7 cellular contexts compared by ENCODE assay signal in the genomic region with DNA sequence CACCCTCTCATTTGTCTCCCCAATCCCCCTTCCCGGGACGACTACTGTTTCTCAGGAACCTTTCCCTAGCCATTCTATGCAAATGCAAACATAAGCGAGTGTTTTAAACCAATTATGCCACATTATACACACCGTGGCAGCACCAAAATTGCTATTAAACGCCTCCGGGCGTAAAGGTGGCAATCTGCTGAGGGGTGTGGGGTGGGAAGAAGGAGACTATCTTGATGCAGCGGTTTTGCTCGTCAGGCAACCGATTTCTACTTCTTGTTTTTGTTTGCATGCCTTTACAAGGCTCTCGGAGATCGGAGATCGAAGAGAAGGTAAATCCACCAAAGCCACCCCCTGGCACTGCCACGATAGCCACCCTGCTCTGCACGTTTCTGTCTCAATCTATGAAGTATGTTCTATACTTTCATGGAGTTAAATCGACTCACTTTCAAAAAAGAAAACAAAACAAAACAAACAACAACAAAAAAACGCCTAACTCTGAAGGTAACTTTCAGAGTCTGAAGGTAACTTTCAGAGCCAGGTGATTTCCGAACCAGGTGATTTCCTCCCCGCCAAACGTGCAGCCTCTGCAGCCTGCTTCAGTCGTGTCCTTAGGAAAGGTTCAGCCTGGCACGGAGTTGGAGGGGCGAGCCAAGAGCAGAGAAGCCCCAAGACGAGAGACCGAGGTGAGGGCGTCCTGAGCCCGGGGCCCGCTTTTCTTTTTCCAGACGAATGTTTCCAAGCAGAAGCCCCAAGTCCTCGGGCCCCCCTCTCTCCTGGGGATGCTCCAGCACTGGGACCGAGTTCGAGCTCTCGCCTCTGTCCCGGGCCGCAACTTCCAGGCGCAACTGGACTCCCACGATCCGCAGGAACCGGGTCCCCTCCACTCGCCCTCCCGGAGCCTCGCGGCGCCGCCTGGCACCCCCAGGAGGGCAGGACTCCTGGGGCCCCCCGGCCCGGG. TPM values are rescaled to one million over a fixed set of nuclear protein-coding genes. Genes with fewer than 3 reads are reported as not detected.
A peak's percentile ranks its signal among the peaks of the same experiment; 100 is the strongest.
DNase-seq lines count a peak whose midpoint lies in the region; ATAC-seq, FAIRE-seq and TF ChIP-seq lines count a peak whose summit lies in the region.

No MANE protein-coding gene starts in this region.

- no peak overlapping the region for H4K91ac ChIP-seq in mesenchymal stem cell (ENCODE audit: low read length)

- WGBS in mesenchymal stem cell = 5% methylated on average over 41 of the region's 47 CpGs
- WGBS in upper lobe of left lung, 2 donors = 9 to 12% methylated on average over 36 to 46 of the region's 47 CpGs

- no peaks in the 10 kb centered on the region for H3K79me1 ChIP-seq in mesenchymal stem cell (replicated peaks; ENCODE audit: low read length, poor library complexity, severe bottlenecking)

- no peak overlapping the region for H2AK5ac ChIP-seq in mesenchymal stem cell (ENCODE audit: low read length, severe bottlenecking)

- no peaks in the 10 kb centered on the region for H3K36me3 ChIP-seq in bronchial epithelial cell (ENCODE audit: control insufficient read depth, insufficient read depth, low read length)
- H3K36me3 ChIP-seq in mesenchymal stem cell (ENCODE audit: control insufficient read depth in 1 of 2, insufficient read depth in 2 of 2, low read depth in 1 of 2, low read length in 2 of 2) = no peaks in the 10 kb centered on the region
- H3K36me3 ChIP-seq in upper lobe of left lung = no peaks in the 10 kb centered on the region

- H3K9ac ChIP-seq in mesenchymal stem cell (ENCODE audit: low read length) = no peak overlapping the region

- POLR2A ChIA-PET in RWPE1 (lab: Yijun Ruan, JAX; ENCODE audit: low non-redundant PET) = no interaction called here

- peak overlapping the region; percentile 99 for H3K4me2 ChIP-seq in mesenchymal stem cell (ENCODE audit: low read length, poor library complexity, severe bottlenecking)

- DNase-seq in RWPE1 (ENCODE audit: low spot score) (peak; percentile 30), bronchial epithelial cell (ENCODE audit: low read depth) (peak; percentile 39), mesenchymal stem cell (peak; percentile 26), upper lobe of left lung (peak in 1 of 2 donors; percentile 44), HTR-8/SVneo (ENCODE audit: insufficient read length, low spot score) (no peak)

- TF ChIP-seq EP300 in upper lobe of left lung (IDR thresholded peaks at IDR 0.05) = no peak

- no peak overlapping the region for H3K14ac ChIP-seq in mesenchymal stem cell (ENCODE audit: low read length in 2 of 2)

- H3K18ac ChIP-seq in mesenchymal stem cell (ENCODE audit: low read depth in 1 of 2, low read length in 2 of 2) = peak overlapping the region; percentile 45 to 87

- peak overlapping the region; percentile 91 for H4K8ac ChIP-seq in mesenchymal stem cell (ENCODE audit: low read length)

- no peak overlapping the region for H2BK5ac ChIP-seq in mesenchymal stem cell (ENCODE audit: low read depth, low read length, poor library complexity, severe bottlenecking)

- H3K27ac ChIP-seq in RWPE1 (no peak overlapping the region), mesenchymal stem cell (ENCODE audit: low read length, poor library complexity, severe bottlenecking) (no peak overlapping the region), upper lobe of left lung (peak overlapping the region; percentile 76 to 91 (median 89))

- FAIRE-seq in bronchial epithelial cell (lab: Jason Lieb, UNC) (no peak), HTR-8/SVneo (lab: Jason Lieb, UNC) (no peak)

- no peak for TF ChIP-seq CTCF in RWPE1 (conservative IDR thresholded peaks at IDR 0.05; ENCODE audit: low read depth)
- no peak for TF ChIP-seq CTCF in bronchial epithelial cell (IDR thresholded peaks at IDR 0.05; ENCODE audit: insufficient read depth, low read length, severe bottlenecking)
- TF ChIP-seq CTCF in upper lobe of left lung (IDR thresholded peaks at IDR 0.05) = no peak

- H3K9me3 ChIP-seq in mesenchymal stem cell (ENCODE audit: control insufficient read depth, low read length) (no peaks in the 10 kb centered on the region), upper lobe of left lung (no peaks in the 10 kb centered on the region)

- CTCF ChIA-PET in RWPE1 (lab: Yijun Ruan, JAX) = interaction anchor here (0.6 kb wide), 3 partner anchors 13 to 290 kb away, joined by 3 read pairs; no protein-coding TSS in a partner anchor

- H2BK12ac ChIP-seq in mesenchymal stem cell (ENCODE audit: low read length in 2 of 2) = peak overlapping the region in 1 of 2 experiments; percentile 37

- TF ChIP-seq POLR2A in upper lobe of left lung (IDR thresholded peaks at IDR 0.05) = no peak

- H2BK120ac ChIP-seq in mesenchymal stem cell (ENCODE audit: low read depth, low read length) = no peak overlapping the region

- H3K27me3 ChIP-seq in bronchial epithelial cell (ENCODE audit: control insufficient read depth, insufficient read depth, low read length) (no peaks in the 10 kb centered on the region), mesenchymal stem cell (ENCODE audit: control insufficient read depth in 1 of 2, insufficient read depth in 1 of 2, low read length in 2 of 2) (peaks cover 25 to 68% of the 10 kb centered on the region in 2 experiments), upper lobe of left lung (peaks cover 0 to 6% (median 2%) of the 10 kb centered on the region in 4 donors)

- no peak overlapping the region for H3K23ac ChIP-seq in mesenchymal stem cell (ENCODE audit: low read length in 2 of 2)

- H3K4me3 ChIP-seq in bronchial epithelial cell (ENCODE audit: low read depth, low read length) (peak overlapping the region; percentile 79), mesenchymal stem cell (ENCODE audit: insufficient read depth in 1 of 2, low read depth in 1 of 2, low read length in 2 of 2) (peak overlapping the region; percentile 67 to 68), upper lobe of left lung (peak overlapping the region; percentile 38 to 67 (median 66))

- peak overlapping the region; percentile 62 to 74 for H3K4ac ChIP-seq in mesenchymal stem cell (ENCODE audit: low read depth in 1 of 2, low read length in 2 of 2)

- peak overlapping the region; percentile 48 for H2BK15ac ChIP-seq in mesenchymal stem cell (ENCODE audit: low read depth, poor library complexity, severe bottlenecking)

- peak; percentile 40 for ATAC-seq in GM18511 (IDR thresholded peaks at IDR 0.05; ENCODE audit: unreplicated experiment)
- ATAC-seq in HG02759 (IDR thresholded peaks at IDR 0.05; ENCODE audit: unreplicated experiment) = peak; percentile 12
- ATAC-seq in upper lobe of left lung (ENCODE audit: low FRiP score in 2 of 2) = peak; percentile 31 to 59

- peaks cover 14% of the 10 kb centered on the region for H3K4me1 ChIP-seq in mesenchymal stem cell (ENCODE audit: control insufficient read depth, insufficient read depth, low read depth, low read length)
- H3K4me1 ChIP-seq in upper lobe of left lung = peaks cover 0 to 15% (median 7%) of the 10 kb centered on the region in 4 donors

- no peak overlapping the region for H2AFZ ChIP-seq in mesenchymal stem cell (ENCODE audit: low read depth, low read length)

RNA-seq across cellular contexts. Expression of gene CDK1, which starts 45.8 kb away (rescaled TPM):
- total RNA-seq in bronchial epithelial cell (0.64 and 0.79 TPM in 2 replicates), upper lobe of left lung (1 to 10 TPM; 1.0 to 8.0 (median 5.2) TPM)
- 12.3 TPM for polyA plus RNA-seq in mesenchymal stem cell (2013, experiment 1 of 2)
- 13.6 TPM for polyA plus RNA-seq in mesenchymal stem cell (2013, experiment 2 of 2)

Comparison
In these comparisons a context has a peak if more than half of its experiments do, and no peak if none do; other contexts are left out.
1. H3K27ac ChIP-seq: peak in upper lobe of left lung (4 of 4); none in RWPE1 (single experiment) and mesenchymal stem cell (single experiment).
2. Peak in every context shown above with its lines, with median percentiles within 50 percentile points of each other: ATAC-seq and H3K4me3 ChIP-seq.